Comparison of ENCODE assay signal across 26 cellular contexts in genomic region chr4:80463509-80463908, GRCh38.
DNase-seq lines count a peak whose midpoint lies in the region; ATAC-seq, FAIRE-seq and TF ChIP-seq lines count a peak whose summit lies in the region.
"Had no signal": no experiment of that assay in that cellular context is flagged by ENCODE, and none has a peak within 500 bp of the region (broad histone marks: within the 10 kb centered on the region; RNA-seq: fewer than 3 reads in every experiment).

No MANE protein-coding gene starts in this region.

- no peak for TF ChIP-seq POLR2A in NB4 (IDR thresholded peaks at IDR 0.05; ENCODE audit: extremely low read depth, insufficient read length)

- H3K4me3 ChIP-seq in NB4 (ENCODE audit: low read depth, low read length) (no peak overlapping the region), small intestine (ENCODE audit: low read depth in 1 of 2, low read length in 2 of 2) (no peak overlapping the region)
- H3K4me3 ChIP-seq: colonic mucosa, gastroesophageal sphincter had no signal

- H3K4me3 Mint-ChIP-seq in activated T-cell treated with anti-CD3 and anti-CD28 coated beads, Interleukin-2, amount 50 U/mL, for 4 hours = peak overlapping the region; percentile 11
- peak overlapping the region; percentile 32 for H3K4me3 Mint-ChIP-seq in activated naive CD8-positive, alpha-beta T cell treated with anti-CD3 and anti-CD28 coated beads, Interleukin-2, amount 10 ng/mL, durations not matched to agents 7 days and 5 days
- H3K4me3 Mint-ChIP-seq in natural killer cell treated with Interleukin-12 subunit alpha and Interleukin-12 subunit beta and Interleukin-15 and Interleukin-18, amount 100 ng/mL, for 72 hours = peak overlapping the region; percentile 68
- H3K4me3 Mint-ChIP-seq: nephron progenitor cell had no signal

- DNase-seq in activated T-cell treated with anti-CD3 and anti-CD28 coated beads, Interleukin-2, amount 50 U/mL, for 4 hours = no peak
- no peak for DNase-seq in activated T-cell treated with anti-CD3 and anti-CD28 coated beads for 4 hours
- DNase-seq in NB4 (ENCODE audit: low read depth) = peak; percentile 18
- DNase-seq in activated naive CD8-positive, alpha-beta T cell treated with anti-CD3 and anti-CD28 coated beads, Interleukin-2, amount 10 ng/mL, durations not matched to agents 7 days and 5 days = no peak
- DNase-seq in natural killer cell treated with Interleukin-12 subunit alpha and Interleukin-12 subunit beta and Interleukin-15 and Interleukin-18, amount 100 ng/mL, for 72 hours (ENCODE audit: low spot score) = no peak
- no peak for DNase-seq in activated CD4-positive, CD25-positive, alpha-beta regulatory T cell (lab: John Stamatoyannopoulos, UW)
- DNase-seq in small intestine = no peak
- DNase-seq: amygdala; C1 segment of cervical spinal cord; colonic mucosa; esophagus squamous epithelium; hypothalamus; midbrain; NCI-H1694; NCI-H2171; NCI-H524; nephron progenitor cell; posterior cingulate gyrus; sigmoid colon; stimulated activated CD4-positive, alpha-beta T cell treated with anti-CD3 and anti-CD28 coated beads, Interleukin-15, amount 100 ng/mL, for 24 hours had no signal

- POLR2A ChIA-PET in activated naive CD8-positive, alpha-beta T cell treated with anti-CD3 and anti-CD28 coated beads, Interleukin-2, amount 10 ng/mL, durations not matched to agents 7 days and 5 days (lab: Charles Lee) = no interaction called here

- ATAC-seq in activated T-cell treated with anti-CD3 and anti-CD28 coated beads, Interleukin-2, amount 50 U/mL, for 4 hours = no peak
- ATAC-seq in activated naive CD8-positive, alpha-beta T cell treated with anti-CD3 and anti-CD28 coated beads, Interleukin-2, amount 10 ng/mL, durations not matched to agents 7 days and 5 days (ENCODE audit: low read depth) = no peak
- no peak for ATAC-seq in natural killer cell treated with Interleukin-12 subunit alpha and Interleukin-12 subunit beta and Interleukin-15 and Interleukin-18, amount 100 ng/mL, for 72 hours
- ATAC-seq in HG03442 (IDR thresholded peaks at IDR 0.05; ENCODE audit: unreplicated experiment) = no peak
- ATAC-seq: gastroesophageal sphincter, HCT116 had no signal

- H3K36me3 ChIP-seq in small intestine (ENCODE audit: control insufficient read depth in 2 of 2, insufficient read depth in 2 of 2, low read length in 2 of 2) = no peaks in the 10 kb centered on the region
- H3K36me3 ChIP-seq: colonic mucosa, esophagus squamous epithelium, gastroesophageal sphincter, sigmoid colon had no signal

- H3K4me1 Mint-ChIP-seq in activated T-cell treated with anti-CD3 and anti-CD28 coated beads, Interleukin-2, amount 50 U/mL, for 4 hours (ENCODE audit: low read depth) = peaks cover 26% of the 10 kb centered on the region
- peaks cover 16% of the 10 kb centered on the region for H3K4me1 Mint-ChIP-seq in activated naive CD8-positive, alpha-beta T cell treated with anti-CD3 and anti-CD28 coated beads, Interleukin-2, amount 10 ng/mL, durations not matched to agents 7 days and 5 days
- H3K4me1 Mint-ChIP-seq in natural killer cell treated with Interleukin-12 subunit alpha and Interleukin-12 subunit beta and Interleukin-15 and Interleukin-18, amount 100 ng/mL, for 72 hours (ENCODE audit: low read depth in 2 of 2) = peaks cover 3 to 8% of the 10 kb centered on the region in 2 donors

- peak overlapping the region; percentile 60 for H3K27ac Mint-ChIP-seq in activated naive CD8-positive, alpha-beta T cell treated with anti-CD3 and anti-CD28 coated beads, Interleukin-2, amount 10 ng/mL, durations not matched to agents 7 days and 5 days
- no peak overlapping the region for H3K27ac Mint-ChIP-seq in natural killer cell treated with Interleukin-12 subunit alpha and Interleukin-12 subunit beta and Interleukin-15 and Interleukin-18, amount 100 ng/mL, for 72 hours
- H3K27ac Mint-ChIP-seq: nephron progenitor cell; stimulated activated naive CD8-positive, alpha-beta T cell treated with anti-CD3 and anti-CD28 coated beads, Interleukin-15, Interleukin-2, amounts not matched to agents 100 ng/mL and 50 ng/mL, for 24 hours had no signal

- no peak for TF ChIP-seq CTCF in NB4 (IDR thresholded peaks at IDR 0.05; ENCODE audit: low read depth, low read length)

- H3K27me3 Mint-ChIP-seq in activated T-cell treated with anti-CD3 and anti-CD28 coated beads, Interleukin-2, amount 50 U/mL, for 4 hours (ENCODE audit: low read depth) = no peaks in the 10 kb centered on the region
- H3K27me3 Mint-ChIP-seq in activated naive CD8-positive, alpha-beta T cell treated with anti-CD3 and anti-CD28 coated beads, Interleukin-2, amount 10 ng/mL, durations not matched to agents 7 days and 5 days = no peaks in the 10 kb centered on the region
- no peaks in the 10 kb centered on the region for H3K27me3 Mint-ChIP-seq in natural killer cell treated with Interleukin-12 subunit alpha and Interleukin-12 subunit beta and Interleukin-15 and Interleukin-18, amount 100 ng/mL, for 72 hours
- H3K27me3 Mint-ChIP-seq: IgD-negative memory B cell; stimulated activated naive CD8-positive, alpha-beta T cell treated with anti-CD3 and anti-CD28 coated beads, Interleukin-15, Interleukin-2, amounts not matched to agents 100 ng/mL and 50 ng/mL, for 24 hours had no signal

- H3K36me3 Mint-ChIP-seq in activated T-cell treated with anti-CD3 and anti-CD28 coated beads, Interleukin-2, amount 50 U/mL, for 4 hours (ENCODE audit: insufficient read depth) = no peaks in the 10 kb centered on the region
- peaks cover 13% of the 10 kb centered on the region for H3K36me3 Mint-ChIP-seq in activated naive CD8-positive, alpha-beta T cell treated with anti-CD3 and anti-CD28 coated beads, Interleukin-2, amount 10 ng/mL, durations not matched to agents 7 days and 5 days
- H3K36me3 Mint-ChIP-seq in natural killer cell treated with Interleukin-12 subunit alpha and Interleukin-12 subunit beta and Interleukin-15 and Interleukin-18, amount 100 ng/mL, for 72 hours = peaks cover 7% of the 10 kb centered on the region
- H3K36me3 Mint-ChIP-seq: IgD-negative memory B cell had no signal

- H3K9me3 Mint-ChIP-seq in activated T-cell treated with anti-CD3 and anti-CD28 coated beads, Interleukin-2, amount 50 U/mL, for 4 hours = no peaks in the 10 kb centered on the region
- H3K9me3 Mint-ChIP-seq in activated naive CD8-positive, alpha-beta T cell treated with anti-CD3 and anti-CD28 coated beads, Interleukin-2, amount 10 ng/mL, durations not matched to agents 7 days and 5 days = peaks cover 9% of the 10 kb centered on the region
- H3K9me3 Mint-ChIP-seq in natural killer cell treated with Interleukin-12 subunit alpha and Interleukin-12 subunit beta and Interleukin-15 and Interleukin-18, amount 100 ng/mL, for 72 hours = no peaks in the 10 kb centered on the region
- H3K9me3 Mint-ChIP-seq: IgD-negative memory B cell, nephron progenitor cell had no signal

- 71 to 78% (median 73%) methylated on average over 4 of the region's 4 CpGs for WGBS in small intestine, 3 donors

- no peak for FAIRE-seq in small intestine (lab: Jason Lieb, UNC)
- FAIRE-seq: RCC 7860 had no signal

- no peaks in the 10 kb centered on the region for H3K9me3 ChIP-seq in small intestine (ENCODE audit: control insufficient read depth, low read depth)
- H3K9me3 ChIP-seq: colonic mucosa, esophagus squamous epithelium, gastroesophageal sphincter, sigmoid colon had no signal

- no peak overlapping the region for H3K27ac ChIP-seq in small intestine (ENCODE audit: low read depth in 1 of 2, low read length in 1 of 2)
- H3K27ac ChIP-seq: colonic mucosa, gastroesophageal sphincter had no signal

- no peaks in the 10 kb centered on the region for H3K27me3 ChIP-seq in small intestine (ENCODE audit: control insufficient read depth in 2 of 2, insufficient read depth in 2 of 2, low read length in 2 of 2)
- H3K27me3 ChIP-seq: colonic mucosa, esophagus squamous epithelium, gastroesophageal sphincter, sigmoid colon had no signal

- H3K4me1 ChIP-seq in small intestine (ENCODE audit: control insufficient read depth in 2 of 2, insufficient read depth in 1 of 2, low read depth in 1 of 2, low read length in 1 of 2) = no peaks in the 10 kb centered on the region
- H3K4me1 ChIP-seq: colonic mucosa had no signal

Comparison
In these comparisons a context has a peak if more than half of its experiments do, and no peak if none do; other contexts are left out.
1. H3K4me3 Mint-ChIP-seq: peak in every context shown above with its lines; median percentile 68 in natural killer cell treated with Interleukin-12 subunit alpha and Interleukin-12 subunit beta and Interleukin-15 and Interleukin-18, amount 100 ng/mL, for 72 hours; 32 in activated naive CD8-positive, alpha-beta T cell treated with anti-CD3 and anti-CD28 coated beads, Interleukin-2, amount 10 ng/mL, durations not matched to agents 7 days and 5 days; 11 in activated T-cell treated with anti-CD3 and anti-CD28 coated beads, Interleukin-2, amount 50 U/mL, for 4 hours.